ENCODE assay signal across 8 cellular contexts in genomic region chr13:52617070-52618060, GRCh38. TPM values are rescaled to one million over a fixed set of nuclear protein-coding genes. Genes with fewer than 3 reads are reported as not detected.
DNase-seq lines count a peak whose midpoint lies in the region; ATAC-seq and TF ChIP-seq lines count a peak whose summit lies in the region.

No MANE protein-coding gene starts in this region.

- peak overlapping the region; percentile 98 for H3K4me3 Mint-ChIP-seq in natural killer cell
- peak overlapping the region; percentile 93 to 99 for H3K4me3 Mint-ChIP-seq in stimulated activated naive B cell treated with anti-CD40 and anti-IgM and Interleukin-4, amounts not matched to agents 10 μg/mL and 1 μg/mL and 100 μg/mL, for 72 hours

- H3K9me2 ChIP-seq in GM23248 (ENCODE audit: insufficient read depth), result no peaks in the 10 kb centered on the region

- peaks cover 15 to 20% of the 10 kb centered on the region in 2 donors for H3K4me1 Mint-ChIP-seq in natural killer cell
- peaks cover 14 to 20% of the 10 kb centered on the region in 2 donors for H3K4me1 Mint-ChIP-seq in stimulated activated naive B cell treated with anti-CD40 and anti-IgM and Interleukin-4, amounts not matched to agents 10 μg/mL and 1 μg/mL and 100 μg/mL, for 72 hours

- intact Hi-C loops in natural killer cell (cut with micrococcal nuclease), result loop anchor here (5.0 kb wide), 1 partner anchor 35 kb away; the partner anchor contains the start of gene SUGT1

- H4K20me1 ChIP-seq in GM23248 (ENCODE audit: insufficient read depth), result no peaks in the 10 kb centered on the region
- no peaks in the 10 kb centered on the region for H4K20me1 ChIP-seq in fibroblast of lung (ENCODE audit: control insufficient read depth, extremely low read depth, insufficient read depth, low read length)

- DNase-seq in Daoy (ENCODE audit: low read depth) (peak; percentile 85), GM23248 (peak; percentile 91), Peyer's patch (peak; percentile 74 to 91 (median 85)), activated T-helper 1 cell treated with Interleukin-2 at 50 U/mL for 16 hours (ENCODE audit: low read depth) (peak; percentile 75), fibroblast of lung (ENCODE audit: low read depth in 2 of 2) (peak; percentile 84 to 88), natural killer cell (peak; percentile 70)
- peak; percentile 88 for DNase-seq in stimulated activated naive B cell treated with anti-CD40 and anti-IgM and Interleukin-4, amounts not matched to agents 10 μg/mL and 1 μg/mL and 100 μg/mL, for 72 hours

- H2AFZ ChIP-seq in GM23248 (peak overlapping the region; percentile 98), fibroblast of lung (ENCODE audit: low read length) (peak overlapping the region; percentile 96)

- no peak for TF ChIP-seq CTCF in Peyer's patch (IDR thresholded peaks at IDR 0.05)
- no peak for TF ChIP-seq CTCF in fibroblast of lung (conservative IDR thresholded peaks at IDR 0.05 in 1 of 2, IDR thresholded peaks at IDR 0.05 in 1 of 2; ENCODE audit: low read depth in 1 of 2, low read length in 2 of 2)
- no peak for TF ChIP-seq CTCF in natural killer cell (IDR thresholded peaks at IDR 0.05)

- H3K9ac ChIP-seq in GM23248 (peak overlapping the region; percentile 89), fibroblast of lung (ENCODE audit: insufficient read depth, low read length) (peak overlapping the region; percentile 68)

- peak overlapping the region; percentile 82 to 89 for H3K27ac Mint-ChIP-seq in natural killer cell
- H3K27ac Mint-ChIP-seq in stimulated activated naive B cell treated with anti-CD40 and anti-IgM and Interleukin-4, amounts not matched to agents 10 μg/mL and 1 μg/mL and 100 μg/mL, for 72 hours, result peak overlapping the region; percentile 94

- peaks cover 0 to 5% of the 10 kb centered on the region in 2 donors for H3K27me3 Mint-ChIP-seq in natural killer cell (ENCODE audit: low read depth in 2 of 2)
- H3K27me3 Mint-ChIP-seq in stimulated activated naive B cell treated with anti-CD40 and anti-IgM and Interleukin-4, amounts not matched to agents 10 μg/mL and 1 μg/mL and 100 μg/mL, for 72 hours, result no peaks in the 10 kb centered on the region

- in situ Hi-C loops in GM23248 (cut with MboI), result no loop called here

- H3K4me2 ChIP-seq in GM23248 (ENCODE audit: unreplicated experiment), result peak overlapping the region; percentile 79
- peak overlapping the region; percentile 90 for H3K4me2 ChIP-seq in fibroblast of lung (ENCODE audit: extremely low read depth, insufficient read depth, low read length)

- H3K36me3 Mint-ChIP-seq in natural killer cell, result no peaks in the 10 kb centered on the region
- H3K36me3 Mint-ChIP-seq in stimulated activated naive B cell treated with anti-CD40 and anti-IgM and Interleukin-4, amounts not matched to agents 10 μg/mL and 1 μg/mL and 100 μg/mL, for 72 hours, result no peaks in the 10 kb centered on the region

- H3K4me1 ChIP-seq in GM23248 (ENCODE audit: insufficient read depth) (0 out of 2 replicates have a peak, but pooled peaks cover 3% of the 10 kb centered on the region), Peyer's patch (peaks cover 0 to 10% (median 7%) of the 10 kb centered on the region in 4 donors), fibroblast of lung (ENCODE audit: control insufficient read depth, extremely low read depth, insufficient read depth, low read length) (no peaks in the 10 kb centered on the region)

- peaks cover 8% of the 10 kb centered on the region; the same call in 1 of the 2 replicates for H3F3A ChIP-seq in GM23248 (ENCODE audit: insufficient read depth)

- peak; percentile 21 to 31 for TF ChIP-seq POLR2A in Peyer's patch (IDR thresholded peaks at IDR 0.05)

- H3K79me2 ChIP-seq in GM23248 (ENCODE audit: insufficient read depth) (peaks cover 35% of the 10 kb centered on the region), fibroblast of lung (ENCODE audit: control insufficient read depth, insufficient read depth, low read length) (peaks cover 3% of the 10 kb centered on the region)

- H3K27me3 ChIP-seq in GM23248 (replicated peaks; ENCODE audit: insufficient read depth) (no peaks in the 10 kb centered on the region), Peyer's patch (no peaks in the 10 kb centered on the region), fibroblast of lung (ENCODE audit: control insufficient read depth, insufficient read depth, low read length) (no peaks in the 10 kb centered on the region)

- H3K27ac ChIP-seq in GM23248, result peak overlapping the region; percentile 73
- peak overlapping the region; percentile 75 for H3K27ac ChIP-seq in KOPT-K1 (ENCODE audit: low read depth, low read length, poor library complexity, severe bottlenecking)
- peak overlapping the region; percentile 40 to 84 (median 69) for H3K27ac ChIP-seq in Peyer's patch
- H3K27ac ChIP-seq in fibroblast of lung (ENCODE audit: insufficient read depth, low read length), result peak overlapping the region; percentile 51

- H3K4me3 ChIP-seq in GM23248 (peak overlapping the region; percentile 97), Peyer's patch (peak overlapping the region; percentile 52 to 78 (median 68)), fibroblast of lung (replicated peaks in 1 of 4; ENCODE audit: control extremely low read depth in 1 of 4, insufficient read depth in 1 of 4, low read depth in 3 of 4, low read length in 4 of 4) (peak overlapping the region; percentile 76 to 95 (median 88))

- H3K9me3 ChIP-seq in GM23248 (ENCODE audit: low read depth) (no peaks in the 10 kb centered on the region), KOPT-K1 (ENCODE audit: insufficient read depth, low read length, poor library complexity, severe bottlenecking) (no peaks in the 10 kb centered on the region), Peyer's patch (no peaks in the 10 kb centered on the region), fibroblast of lung (ENCODE audit: control insufficient read depth, insufficient read depth, low read depth, low read length) (no peaks in the 10 kb centered on the region)

- H3K9me3 Mint-ChIP-seq in natural killer cell, result no peaks in the 10 kb centered on the region
- no peaks in the 10 kb centered on the region for H3K9me3 Mint-ChIP-seq in stimulated activated naive B cell treated with anti-CD40 and anti-IgM and Interleukin-4, amounts not matched to agents 10 μg/mL and 1 μg/mL and 100 μg/mL, for 72 hours

- H3K36me3 ChIP-seq in GM23248 (ENCODE audit: low read depth) (no peaks in the 10 kb centered on the region), KOPT-K1 (ENCODE audit: insufficient read depth, low read length) (peaks cover 5% of the 10 kb centered on the region; the same call in 1 of the 2 replicates), Peyer's patch (peaks cover 0 to 4% (median 0%) of the 10 kb centered on the region in 3 donors), fibroblast of lung (ENCODE audit: control insufficient read depth, insufficient read depth, low read length) (no peaks in the 10 kb centered on the region)

- ATAC-seq in natural killer cell, result peak; percentile 90 to 96 (median 96)
- ATAC-seq in stimulated activated naive B cell treated with anti-CD40 and anti-IgM and Interleukin-4, amounts not matched to agents 10 μg/mL and 1 μg/mL and 100 μg/mL, for 72 hours (replicated peaks), result peak; percentile 98 to 99

- WGBS in GM23248 (ENCODE audit: low coverage in 1 of 2, low lambda C conversion rate in 2 of 2, missing lambda C conversion rate in 2 of 2), 2 experiments, result 1% methylated on average over 51 of the region's 51 CpGs

RNA-seq across cellular contexts. Expression of gene HNRNPA1L2, which starts 24.9 kb away (rescaled TPM):
- 1.0 and 4.6 TPM in 2 replicates for total RNA-seq in Daoy (2014; rRNA removed; shearing (Covaris generic))
- total RNA-seq in GM23248 (2014; rRNA removed; shearing (Covaris generic)), result 1.2 and 1.9 TPM in 2 replicates
- polyA plus RNA-seq in GM23248 (2016; fragmentation: Nextera tagmentation; extraction: Ambion mirVana), result 5.7 and 8.5 TPM in 2 replicates
- total RNA-seq in Peyer's patch, result 10 to 100 TPM in 1 of 4 donors, 1 to 10 TPM in 3; 2.8 to 23.9 (median 4.6) TPM
- 3.1 and 3.3 TPM in 2 replicates for total RNA-seq in fibroblast of lung
- 8.7 and 9.8 TPM in 2 replicates for polyA plus RNA-seq in fibroblast of lung
- 10.6 and 11.8 TPM in 2 replicates for polyA plus RNA-seq in fibroblast of lung (2012)
- 0.31 and 0.52 TPM in 2 replicates for polyA minus RNA-seq in fibroblast of lung (ENCODE audit: low replicate concordance)
- 10 to 100 TPM; 11.9 to 16.2 (median 15.4) TPM for total RNA-seq in natural killer cell

RNA-seq across cellular contexts. Expression of gene SUGT1, which starts 35.3 kb away (rescaled TPM):
- 64.2 and 69.2 TPM in 2 replicates for total RNA-seq in Daoy (2014; rRNA removed; shearing (Covaris generic))
- total RNA-seq in GM23248 (2014; rRNA removed; shearing (Covaris generic)), result 29.4 and 49.2 TPM in 2 replicates
- polyA plus RNA-seq in GM23248 (2016; fragmentation: Nextera tagmentation; extraction: Ambion mirVana), result 77.2 and 78.8 TPM in 2 replicates
- 10 to 100 TPM; 22.4 to 49.5 (median 27.5) TPM for total RNA-seq in Peyer's patch
- 45.2 and 45.7 TPM in 2 replicates for total RNA-seq in fibroblast of lung
- 59.4 and 60.0 TPM in 2 replicates for polyA plus RNA-seq in fibroblast of lung
- 65.9 and 66.3 TPM in 2 replicates for polyA plus RNA-seq in fibroblast of lung (2012)
- 33.1 and 41.2 TPM in 2 replicates for polyA minus RNA-seq in fibroblast of lung (ENCODE audit: low replicate concordance)
- total RNA-seq in natural killer cell, result 10 to 100 TPM; 27.4 to 34.4 (median 29.7) TPM

Comparison
In these comparisons a context has a peak if more than half of its experiments do, and no peak if none do; other contexts are left out.
1. Peak in every context shown above with its lines: DNase-seq, ATAC-seq, H3K4me3 ChIP-seq and H3K27ac ChIP-seq.